In genomic region chr14:67461341-67461985, GRCh38 we compare ENCODE assay signal across 17 cellular contexts. TPM values are rescaled to one million over a fixed set of nuclear protein-coding genes. Genes with fewer than 3 reads are reported as not detected.
DNase-seq lines count a peak whose midpoint lies in the region; ATAC-seq and TF ChIP-seq lines count a peak whose summit lies in the region.
"Had no signal": no experiment of that assay in that cellular context is flagged by ENCODE, and none has a peak within 500 bp of the region (broad histone marks: within the 10 kb centered on the region; RNA-seq: fewer than 3 reads in every experiment).

No MANE protein-coding gene starts in this region.

- H3K4me1 Mint-ChIP-seq in CD14-positive monocyte, result no peaks in the 10 kb centered on the region
- H3K4me1 Mint-ChIP-seq in activated T-helper 1 cell treated with anti-CD3 and anti-CD28 coated beads, Interleukin-12 subunit alpha, Interleukin-12 subunit beta, Interleukin-2, Interleukin-4 antibody, amounts not matched to agents 30 ng/mL and 10 ng/mL and 1 ng/mL, durations not matched to agents 14 hours and 24 hours and 36 hours (ENCODE audit: low read depth), result peaks cover 17% of the 10 kb centered on the region

- no peak overlapping the region for H3K27ac Mint-ChIP-seq in CD14-positive monocyte
- H3K27ac Mint-ChIP-seq in activated T-helper 1 cell treated with anti-CD3 and anti-CD28 coated beads, Interleukin-12 subunit alpha, Interleukin-12 subunit beta, Interleukin-2, Interleukin-4 antibody, amounts not matched to agents 30 ng/mL and 10 ng/mL and 1 ng/mL, durations not matched to agents 14 hours and 24 hours and 36 hours, result no peak overlapping the region
- H3K27ac Mint-ChIP-seq: activated CD8-positive, alpha-beta T cell treated with anti-CD3 and anti-CD28 coated beads for 36 hours; activated naive CD4-positive, alpha-beta T cell treated with anti-CD3 and anti-CD28 coated beads, Interleukin-2, amount 50 U/mL, for 24 hours had no signal

- H3K4me3 ChIP-seq in epithelial cell of esophagus (ENCODE audit: low read length), result no peak overlapping the region
- H3K4me3 ChIP-seq: BLaER1 treated with 17β-estradiol and CSF1 and Interleukin-3, amounts not matched to agents 10 nM and 100 nM; heart left ventricle had no signal

- peak overlapping the region in 1 of 2 donors; percentile 12 for H3K4me3 Mint-ChIP-seq in CD14-positive monocyte
- H3K4me3 Mint-ChIP-seq in activated T-helper 1 cell treated with anti-CD3 and anti-CD28 coated beads, Interleukin-12 subunit alpha, Interleukin-12 subunit beta, Interleukin-2, Interleukin-4 antibody, amounts not matched to agents 30 ng/mL and 10 ng/mL and 1 ng/mL, durations not matched to agents 14 hours and 24 hours and 36 hours, result no peak overlapping the region
- H3K4me3 Mint-ChIP-seq: activated CD8-positive, alpha-beta T cell treated with anti-CD3 and anti-CD28 coated beads for 36 hours; activated naive CD4-positive, alpha-beta T cell treated with anti-CD3 and anti-CD28 coated beads, Interleukin-2, amount 50 U/mL, for 24 hours had no signal

- DNase-seq in ELR (ENCODE audit: low read depth) (peak; percentile 36), NCI-H2171 (lab: John Stamatoyannopoulos, UW) (peak; percentile 21), epithelial cell of esophagus (ENCODE audit: low read depth) (peak; percentile 86), non-pigmented ciliary epithelial cell (ENCODE audit: low read depth) (peak; percentile 3), CD14-positive monocyte (ENCODE audit: low spot score) (no peak), NCI-H774 (lab: John Stamatoyannopoulos, UW) (no peak)
- no peak for DNase-seq in activated T-helper 1 cell treated with anti-CD3 and anti-CD28 coated beads, Interleukin-12 subunit alpha, Interleukin-12 subunit beta, Interleukin-2, Interleukin-4 antibody, amounts not matched to agents 30 ng/mL and 10 ng/mL and 1 ng/mL, durations not matched to agents 14 hours and 24 hours and 36 hours (ENCODE audit: low spot score)
- DNase-seq: activated CD8-positive, alpha-beta T cell treated with anti-CD3 and anti-CD28 coated beads for 36 hours; heart left ventricle; MM.1S; NCI-H446 treated with DMSO at 0.1 percent for 48 hours; occipital lobe; stimulated activated naive CD4-positive, alpha-beta T cell treated with Interleukin-2 at 50 U/mL for 16 hours; T-helper 9 cell had no signal

- peaks cover 0 to 8% (median 0%) of the 10 kb centered on the region in 7 donors for H3K9me3 Mint-ChIP-seq in CD14-positive monocyte
- H3K9me3 Mint-ChIP-seq in activated T-helper 1 cell treated with anti-CD3 and anti-CD28 coated beads, Interleukin-12 subunit alpha, Interleukin-12 subunit beta, Interleukin-2, Interleukin-4 antibody, amounts not matched to agents 30 ng/mL and 10 ng/mL and 1 ng/mL, durations not matched to agents 14 hours and 24 hours and 36 hours, result peaks cover 3% of the 10 kb centered on the region
- H3K9me3 Mint-ChIP-seq: activated CD8-positive, alpha-beta T cell treated with anti-CD3 and anti-CD28 coated beads for 36 hours; activated naive CD4-positive, alpha-beta T cell treated with anti-CD3 and anti-CD28 coated beads, Interleukin-2, amount 50 U/mL, for 24 hours had no signal

- H3K36me3 Mint-ChIP-seq in CD14-positive monocyte, result no peaks in the 10 kb centered on the region
- H3K36me3 Mint-ChIP-seq in activated T-helper 1 cell treated with anti-CD3 and anti-CD28 coated beads, Interleukin-12 subunit alpha, Interleukin-12 subunit beta, Interleukin-2, Interleukin-4 antibody, amounts not matched to agents 30 ng/mL and 10 ng/mL and 1 ng/mL, durations not matched to agents 14 hours and 24 hours and 36 hours (ENCODE audit: low read depth), result no peaks in the 10 kb centered on the region
- H3K36me3 Mint-ChIP-seq: activated naive CD4-positive, alpha-beta T cell treated with anti-CD3 and anti-CD28 coated beads, Interleukin-2, amount 50 U/mL, for 24 hours had no signal

- intact Hi-C loops in CD14-positive monocyte (cut with micrococcal nuclease), result no loop called here
- intact Hi-C loops in activated T-helper 1 cell treated with anti-CD3 and anti-CD28 coated beads, Interleukin-12 subunit alpha, Interleukin-12 subunit beta, Interleukin-2, Interleukin-4 antibody, amounts not matched to agents 30 ng/mL and 10 ng/mL and 1 ng/mL, durations not matched to agents 14 hours and 24 hours and 36 hours (cut with micrococcal nuclease), result loop anchor here (2.0 kb wide), 1 partner anchor 27 kb away; the partner anchor contains the start of gene TMEM229B

- TF ChIP-seq CTCF in epithelial cell of esophagus (IDR thresholded peaks at IDR 0.05; ENCODE audit: insufficient read depth, low read depth, low read length, missing control alignments), result no peak
- TF ChIP-seq CTCF in CD14-positive monocyte (IDR thresholded peaks at IDR 0.05), result no peak

- no peak for ATAC-seq in HG03442 (IDR thresholded peaks at IDR 0.05; ENCODE audit: unreplicated experiment)
- ATAC-seq: activated CD8-positive, alpha-beta T cell treated with anti-CD3 and anti-CD28 coated beads for 36 hours had no signal

- peaks cover 3 to 10% (median 4%) of the 10 kb centered on the region in 3 donors for H3K27me3 Mint-ChIP-seq in CD14-positive monocyte (ENCODE audit: low read depth in 3 of 3)
- H3K27me3 Mint-ChIP-seq in activated T-helper 1 cell treated with anti-CD3 and anti-CD28 coated beads, Interleukin-12 subunit alpha, Interleukin-12 subunit beta, Interleukin-2, Interleukin-4 antibody, amounts not matched to agents 30 ng/mL and 10 ng/mL and 1 ng/mL, durations not matched to agents 14 hours and 24 hours and 36 hours (ENCODE audit: insufficient read depth), result peaks cover 25% of the 10 kb centered on the region
- H3K27me3 Mint-ChIP-seq: activated CD8-positive, alpha-beta T cell treated with anti-CD3 and anti-CD28 coated beads for 36 hours; activated naive CD4-positive, alpha-beta T cell treated with anti-CD3 and anti-CD28 coated beads, Interleukin-2, amount 50 U/mL, for 24 hours had no signal

RNA-seq across cellular contexts. Expression of gene TMEM229B, which starts 27.1 kb away (rescaled TPM):
- 10 to 100 TPM; 17.3 to 18.7 TPM for polyA plus RNA-seq in CD14-positive monocyte
- 1.7 and 1.8 TPM in 2 replicates for total RNA-seq in activated T-helper 1 cell treated with anti-CD3 and anti-CD28 coated beads, Interleukin-12 subunit alpha, Interleukin-12 subunit beta, Interleukin-2, Interleukin-4 antibody, amounts not matched to agents 30 ng/mL and 10 ng/mL and 1 ng/mL, durations not matched to agents 14 hours and 24 hours and 36 hours

RNA-seq across cellular contexts. Expression of gene PLEK2, which starts 49.5 kb away (rescaled TPM):
- under 1 TPM in 1 of 2 donors, not detected in 1; 0.20 TPM for polyA plus RNA-seq in CD14-positive monocyte
- total RNA-seq in activated T-helper 1 cell treated with anti-CD3 and anti-CD28 coated beads, Interleukin-12 subunit alpha, Interleukin-12 subunit beta, Interleukin-2, Interleukin-4 antibody, amounts not matched to agents 30 ng/mL and 10 ng/mL and 1 ng/mL, durations not matched to agents 14 hours and 24 hours and 36 hours, result 0.57 and 1.5 TPM in 2 replicates

Comparison
In these comparisons a context has a peak if more than half of its experiments do, and no peak if none do; other contexts are left out.
1. DNase-seq: peak in ELR (single experiment), NCI-H2171 (single experiment), epithelial cell of esophagus (single experiment) and non-pigmented ciliary epithelial cell (single experiment); none in CD14-positive monocyte (single experiment), activated T-helper 1 cell treated with anti-CD3 and anti-CD28 coated beads, Interleukin-12 subunit alpha, Interleukin-12 subunit beta, Interleukin-2, Interleukin-4 antibody, amounts not matched to agents 30 ng/mL and 10 ng/mL and 1 ng/mL, durations not matched to agents 14 hours and 24 hours and 36 hours (single experiment) and NCI-H774 (single experiment).